In genomic region chr11:45405916-45406670, GRCh38 we compare ENCODE assay signal across 11 cellular contexts.
DNase-seq lines count a peak whose midpoint lies in the region; ATAC-seq, FAIRE-seq and TF ChIP-seq lines count a peak whose summit lies in the region.
"Had no signal": no experiment of that assay in that cellular context is flagged by ENCODE, and none has a peak within 500 bp of the region (broad histone marks: within the 10 kb centered on the region; RNA-seq: fewer than 3 reads in every experiment).

No MANE protein-coding gene starts in this region.

- intact Hi-C loops in Calu3 (cut with micrococcal nuclease; ENCODE audit: unreplicated experiment) (no loop called here), GM12878 (cut with micrococcal nuclease; ENCODE audit: unreplicated experiment) (no loop called here), natural killer cell (cut with micrococcal nuclease) (no loop called here)

- no peak overlapping the region for H2AFZ ChIP-seq in GM12878 (ENCODE audit: control insufficient read depth, low read depth, low read length)

- in situ Hi-C loops in GM12878 (cut with MboI): no loop called here

- TF ChIP-seq EP300 in GM12878 (IDR thresholded peaks at IDR 0.05; ENCODE audit: borderline replicate concordance in 1 of 2, control insufficient read depth in 1 of 2, low read depth in 2 of 2, low read length in 2 of 2): no peak

- no peak overlapping the region for H3K56ac ChIP-seq in mesendoderm (ENCODE audit: low read length)

- no peaks in the 10 kb centered on the region for H3K36me3 Mint-ChIP-seq in Calu3 (ENCODE audit: insufficient read depth, unreplicated experiment)
- H3K36me3 Mint-ChIP-seq in natural killer cell: no peaks in the 10 kb centered on the region

- SMC1A ChIA-PET in GM12878 (lab: Charles Lee; ENCODE audit: uncharacterized antibody, unreplicated experiment): no interaction called here

- no peaks in the 10 kb centered on the region for H3K36me3 ChIP-seq in GM12878 (ENCODE audit: control insufficient read depth in 2 of 2, insufficient read depth in 2 of 2, low read length in 1 of 2)
- no peaks in the 10 kb centered on the region for H3K36me3 ChIP-seq in mesendoderm (ENCODE audit: control insufficient read depth, insufficient read depth, low read length)
- H3K36me3 ChIP-seq: HAP-1, upper lobe of left lung had no signal

- POLR2A ChIA-PET in GM12878 (lab: Charles Lee): no interaction called here

- H3K9me3 Mint-ChIP-seq in Calu3 (ENCODE audit: low read depth, unreplicated experiment) (no peaks in the 10 kb centered on the region), natural killer cell (no peaks in the 10 kb centered on the region)
- H3K9me3 Mint-ChIP-seq: activated B cell treated with CpG ODN at 0.5 μM for 24 hours had no signal

- H3K4me1 Mint-ChIP-seq in Calu3 (ENCODE audit: low read depth, unreplicated experiment) (no peaks in the 10 kb centered on the region), natural killer cell (no peaks in the 10 kb centered on the region)
- H3K4me1 Mint-ChIP-seq: activated B cell treated with CpG ODN at 0.5 μM for 24 hours had no signal

- H3K27ac Mint-ChIP-seq in Calu3 (ENCODE audit: unreplicated experiment) (no peak overlapping the region), natural killer cell (no peak overlapping the region)
- H3K27ac Mint-ChIP-seq: activated B cell treated with CpG ODN at 0.5 μM for 24 hours had no signal

- no peaks in the 10 kb centered on the region for H3K9me3 ChIP-seq in GM12878 (replicated peaks; ENCODE audit: control insufficient read depth, insufficient read depth, low read length)
- H3K9me3 ChIP-seq: HAP-1, upper lobe of left lung had no signal

- 0 out of 2 replicates have a peak, but pooled peaks have one; percentile 13 for TF ChIP-seq RAD21 in GM12878 (IDR thresholded peaks at IDR 0.05; ENCODE audit: insufficient read depth, low read depth, low read length)

- H2BK15ac ChIP-seq in mesendoderm (replicated peaks; ENCODE audit: low read depth): no peak overlapping the region

- H3K27me3 Mint-ChIP-seq in Calu3 (ENCODE audit: unreplicated experiment): peaks cover 45% of the 10 kb centered on the region
- peaks cover 29 to 31% of the 10 kb centered on the region in 2 donors for H3K27me3 Mint-ChIP-seq in natural killer cell (ENCODE audit: low read depth in 2 of 2)

- H3K79me1 ChIP-seq in mesendoderm (ENCODE audit: low read length): no peaks in the 10 kb centered on the region

- H3K4me1 ChIP-seq in GM12878 (ENCODE audit: control insufficient read depth, insufficient read depth, low read length) (no peaks in the 10 kb centered on the region), mesendoderm (ENCODE audit: control insufficient read depth, low read depth, low read length) (peaks cover 10% of the 10 kb centered on the region)
- H3K4me1 ChIP-seq: HAP-1, upper lobe of left lung had no signal

- TF ChIP-seq POLR2A in GM12878 (IDR thresholded peaks at IDR 0.05; ENCODE audit: low read depth, low read length): no peak

- H3K23ac ChIP-seq in mesendoderm (ENCODE audit: low read length): no peak overlapping the region

- H3K79me2 ChIP-seq in GM12878 (ENCODE audit: control insufficient read depth, insufficient read depth, low read length) (no peaks in the 10 kb centered on the region), mesendoderm (ENCODE audit: control insufficient read depth, insufficient read depth, low read length) (no peaks in the 10 kb centered on the region)

- RAD21 ChIA-PET in GM12878 (lab: Charles Lee; ENCODE audit: unreplicated experiment): interaction anchor here (0.8 kb wide), 1 partner anchor 585 kb away, joined by 3 read pairs; no protein-coding TSS in a partner anchor

- no peak overlapping the region for H3K4me3 ChIP-seq in GM12878
- no peak overlapping the region for H3K4me3 ChIP-seq in mesendoderm (ENCODE audit: low read length)
- H3K4me3 ChIP-seq: HAP-1, upper lobe of left lung had no signal

- H3K27me3 ChIP-seq in GM12878 (replicated peaks in 1 of 2; ENCODE audit: control insufficient read depth in 2 of 2, insufficient read depth in 2 of 2, low read length in 1 of 2): peaks cover 2 to 4% of the 10 kb centered on the region in 2 experiments; a peak in 2 of 4 replicates
- no peaks in the 10 kb centered on the region for H3K27me3 ChIP-seq in mesendoderm (ENCODE audit: insufficient read depth, low read length, poor library complexity)
- H3K27me3 ChIP-seq: upper lobe of left lung had no signal

- DNase-seq in Calu3 (no peak), Kasumi-1 (lab: John Stamatoyannopoulos, UW) (peak; percentile 5 to 24), GM12878 (ENCODE audit: low read depth, low spot score) (no peak), mesendoderm (no peak), natural killer cell (no peak), amygdala (lab: John Stamatoyannopoulos, UW) (no peak)
- DNase-seq: activated B cell treated with CpG ODN at 0.5 μM for 24 hours, upper lobe of left lung had no signal

- H4K8ac ChIP-seq in mesendoderm (ENCODE audit: low read depth, low read length): no peak overlapping the region

- CTCF ChIA-PET in Calu3 (lab: Charles Lee): no interaction called here
- CTCF ChIA-PET in GM12878 (lab: Yijun Ruan, JAX): interaction anchor here (1.3 to 1.9 kb wide), 2 partner anchors 248 to 365 kb away, joined by 4 to 9 read pairs; no protein-coding TSS in a partner anchor

- H3K4me3 Mint-ChIP-seq in Calu3 (ENCODE audit: low read depth, unreplicated experiment) (no peak overlapping the region), natural killer cell (no peak overlapping the region)
- H3K4me3 Mint-ChIP-seq: activated B cell treated with CpG ODN at 0.5 μM for 24 hours had no signal

- WGBS in GM12878 (ENCODE audit: insufficient coverage, insufficient replicate concordance, low lambda C conversion rate, missing lambda C conversion rate): 15% methylated on average over 3 of the region's 3 CpGs
- WGBS in mesendoderm (ENCODE audit: extremely low coverage, insufficient coverage, low lambda C conversion rate): 100% methylated on average over 1 of the region's 3 CpGs

- no peak overlapping the region for H3K9ac ChIP-seq in GM12878 (ENCODE audit: control insufficient read depth, insufficient read depth, low read length)
- H3K9ac ChIP-seq in mesendoderm (ENCODE audit: low read length): no peak overlapping the region

- no peak overlapping the region for H2BK120ac ChIP-seq in mesendoderm (ENCODE audit: low read depth, low read length)

- H2AK5ac ChIP-seq in mesendoderm (ENCODE audit: low read length): peak overlapping the region; percentile 52

- no peak overlapping the region for H3K27ac ChIP-seq in GM12878 (ENCODE audit: control insufficient read depth, insufficient read depth)
- no peak overlapping the region for H3K27ac ChIP-seq in mesendoderm (ENCODE audit: low read depth, low read length)
- H3K27ac ChIP-seq: upper lobe of left lung had no signal

- no peak overlapping the region for H4K5ac ChIP-seq in mesendoderm (ENCODE audit: low read length)

- FAIRE-seq in GM12878 (lab: Jason Lieb, UNC): no peak

- ATAC-seq in GM12878 (no peak), natural killer cell (no peak), HG03045 (IDR thresholded peaks at IDR 0.05; ENCODE audit: unreplicated experiment) (no peak)
- ATAC-seq in activated CD4-positive, CD25-positive, alpha-beta regulatory T cell treated with anti-CD3 and anti-CD28 coated beads, Interleukin-2, amount 50 U/mL, for 24 hours: no peak

- H3K4me2 ChIP-seq in GM12878 (ENCODE audit: control insufficient read depth, insufficient read depth) (no peak overlapping the region), mesendoderm (ENCODE audit: low read length) (no peak overlapping the region)

- H4K20me1 ChIP-seq in GM12878 (ENCODE audit: control insufficient read depth, insufficient read depth): no peaks in the 10 kb centered on the region

- H2BK5ac ChIP-seq in mesendoderm (ENCODE audit: low read length): no peak overlapping the region

- BruUV-seq in Calu3 (replicated peaks; lab: Mats Ljungman, UMichigan) (no TSS peak), GM12878 (replicated peaks; lab: Mats Ljungman, UMichigan) (no TSS peak)

- peak; percentile 15 for TF ChIP-seq CTCF in Calu3 (IDR thresholded peaks at IDR 0.05; ENCODE audit: unreplicated experiment)
- peak in 1 of 3 experiments; percentile 7; a peak in 1 of 6 replicates for TF ChIP-seq CTCF in GM12878 (IDR thresholded peaks at IDR 0.05 in 2 of 3, conservative IDR thresholded peaks at IDR 0.05 in 1 of 3; ENCODE audit: control insufficient read depth in 2 of 3, extremely low read depth in 1 of 3, insufficient read depth in 1 of 3, low read depth in 3 of 3, low read length in 3 of 3)
- no peak for TF ChIP-seq CTCF in natural killer cell (IDR thresholded peaks at IDR 0.05)

- no peak overlapping the region for H3K18ac ChIP-seq in mesendoderm (ENCODE audit: low read length)

- no peak overlapping the region for H3K4ac ChIP-seq in mesendoderm (ENCODE audit: low read depth, low read length)

TF ChIP-seq in GM12878, 131 proteins besides CTCF, POLR2A, EP300 and RAD21:
- no peak for TF ChIP-seq PML (IDR thresholded peaks at IDR 0.05; ENCODE audit: low read length)
- TF ChIP-seq ASH2L (IDR thresholded peaks at IDR 0.05; ENCODE audit: borderline replicate concordance, low read depth): no peak
- TF ChIP-seq RUNX3 (IDR thresholded peaks at IDR 0.05; ENCODE audit: low read length): no peak
TF ChIP-seq in GM12878: peak in this region for 0.

Comparison
In these comparisons a context has a peak if more than half of its experiments do, and no peak if none do; other contexts are left out.
1. DNase-seq: peak in Kasumi-1 (2 of 2); none in Calu3 (single experiment), GM12878 (single experiment), mesendoderm (single experiment), natural killer cell (single experiment) and amygdala (0 of 56).